In the genomic region with DNA sequence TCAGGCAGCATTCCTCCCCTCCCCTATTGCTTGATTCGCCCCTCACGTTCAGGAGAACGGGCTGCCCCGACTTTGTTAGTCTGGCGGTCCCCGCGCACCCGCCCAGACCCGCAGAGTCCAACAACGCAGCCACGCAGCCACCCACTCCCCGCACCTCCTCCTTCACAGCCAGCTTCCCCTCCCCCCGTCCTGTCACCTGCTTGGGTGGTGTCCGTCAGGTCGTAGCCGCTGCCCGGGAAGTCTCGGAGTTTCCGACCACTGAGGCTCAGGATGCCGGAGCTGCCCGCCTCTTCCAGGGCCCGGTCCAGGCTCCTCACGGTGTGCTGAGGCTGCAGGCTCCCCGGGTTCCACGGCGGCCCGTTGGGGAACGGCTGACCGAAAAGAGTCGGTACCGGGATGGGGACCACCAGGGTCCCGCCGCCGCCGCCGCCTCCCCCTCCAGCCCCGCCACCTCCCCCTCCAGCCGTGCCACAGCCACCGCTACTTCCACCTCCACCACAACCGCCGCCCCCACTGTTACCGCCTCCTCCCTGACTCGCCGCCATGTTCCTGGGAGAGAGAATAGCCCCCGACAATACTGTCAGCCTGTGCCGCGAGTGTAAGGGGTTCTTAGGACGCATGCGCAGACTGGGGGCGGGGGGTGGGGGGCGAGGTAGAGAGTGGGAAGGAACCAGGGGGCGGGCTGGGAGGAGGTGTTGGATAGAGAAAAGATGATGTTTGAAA, we compare ENCODE assay signal across 2 cellular contexts.
TF ChIP-seq lines count a peak whose summit lies in the region.

A gene with protein sequence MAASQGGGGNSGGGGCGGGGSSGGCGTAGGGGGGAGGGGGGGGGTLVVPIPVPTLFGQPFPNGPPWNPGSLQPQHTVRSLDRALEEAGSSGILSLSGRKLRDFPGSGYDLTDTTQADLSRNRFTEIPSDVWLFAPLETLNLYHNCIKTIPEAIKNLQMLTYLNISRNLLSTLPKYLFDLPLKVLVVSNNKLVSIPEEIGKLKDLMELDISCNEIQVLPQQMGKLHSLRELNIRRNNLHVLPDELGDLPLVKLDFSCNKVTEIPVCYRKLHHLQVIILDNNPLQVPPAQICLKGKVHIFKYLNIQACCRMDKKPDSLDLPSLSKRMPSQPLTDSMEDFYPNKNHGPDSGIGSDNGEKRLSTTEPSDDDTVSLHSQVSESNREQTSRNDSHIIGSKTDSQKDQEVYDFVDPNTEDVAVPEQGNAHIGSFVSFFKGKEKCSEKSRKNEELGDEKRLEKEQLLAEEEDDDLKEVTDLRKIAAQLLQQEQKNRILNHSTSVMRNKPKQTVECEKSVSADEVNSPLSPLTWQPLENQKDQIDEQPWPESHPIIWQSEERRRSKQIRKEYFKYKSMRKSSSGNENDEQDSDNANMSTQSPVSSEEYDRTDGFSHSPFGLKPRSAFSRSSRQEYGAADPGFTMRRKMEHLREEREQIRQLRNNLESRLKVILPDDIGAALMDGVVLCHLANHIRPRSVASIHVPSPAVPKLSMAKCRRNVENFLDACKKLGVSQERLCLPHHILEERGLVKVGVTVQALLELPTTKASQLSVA (minus strand): TSS at position 600 of the 723 bp plus-strand sequence. CDS start 55 bp downstream, at position 545.

TF ChIP-seq in IMR-90, 13 proteins besides CTCF, POLR2A, EP300 and RAD21:
- TF ChIP-seq MAZ (IDR thresholded peaks at IDR 0.05; ENCODE audit: borderline replicate concordance, low read depth, low read length), result peak; percentile 10; the same call in 1 of the 2 replicates
- no peak for TF ChIP-seq CHD1 (IDR thresholded peaks at IDR 0.05; ENCODE audit: low read depth, low read length)

TF ChIP-seq in GM12878, 131 proteins besides CTCF, POLR2A, EP300 and RAD21:
- TF ChIP-seq CREM (IDR thresholded peaks at IDR 0.05; ENCODE audit: low read depth) (no peak), ZNF24 (IDR thresholded peaks at IDR 0.05) (no peak), NFYA (IDR thresholded peaks at IDR 0.05; ENCODE audit: borderline replicate concordance, low read depth, low read length) (no peak), CHD4 (IDR thresholded peaks at IDR 0.05) (no peak), KLF5 (IDR thresholded peaks at IDR 0.05; ENCODE audit: partially characterized antibody) (no peak), GATAD2B (conservative IDR thresholded peaks at IDR 0.05; ENCODE audit: low read depth) (no peak)
- TF ChIP-seq, protein P1, sequence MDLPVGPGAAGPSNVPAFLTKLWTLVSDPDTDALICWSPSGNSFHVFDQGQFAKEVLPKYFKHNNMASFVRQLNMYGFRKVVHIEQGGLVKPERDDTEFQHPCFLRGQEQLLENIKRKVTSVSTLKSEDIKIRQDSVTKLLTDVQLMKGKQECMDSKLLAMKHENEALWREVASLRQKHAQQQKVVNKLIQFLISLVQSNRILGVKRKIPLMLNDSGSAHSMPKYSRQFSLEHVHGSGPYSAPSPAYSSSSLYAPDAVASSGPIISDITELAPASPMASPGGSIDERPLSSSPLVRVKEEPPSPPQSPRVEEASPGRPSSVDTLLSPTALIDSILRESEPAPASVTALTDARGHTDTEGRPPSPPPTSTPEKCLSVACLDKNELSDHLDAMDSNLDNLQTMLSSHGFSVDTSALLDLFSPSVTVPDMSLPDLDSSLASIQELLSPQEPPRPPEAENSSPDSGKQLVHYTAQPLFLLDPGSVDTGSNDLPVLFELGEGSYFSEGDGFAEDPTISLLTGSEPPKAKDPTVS (IDR thresholded peaks at IDR 0.05; ENCODE audit: low read depth, low read length), result no peak
